ENCODE assay signal across 8 cellular contexts in the genomic region with DNA sequence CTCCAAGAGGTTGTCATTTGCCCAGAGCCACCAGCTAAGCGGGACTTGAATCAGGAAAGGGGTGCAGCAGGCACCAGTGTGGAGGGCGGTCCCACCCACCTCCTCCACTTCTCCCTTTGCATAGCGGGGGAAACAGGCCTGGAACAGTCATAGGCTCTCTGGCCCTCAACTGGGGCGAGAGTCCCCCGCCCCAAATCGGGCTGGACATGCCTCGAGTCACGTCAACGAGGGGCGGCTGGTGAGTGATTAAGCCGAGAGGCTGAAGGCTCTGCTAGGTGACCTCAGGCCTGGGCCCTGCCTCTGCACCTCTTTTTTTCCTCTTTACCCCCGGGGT. TPM values are rescaled to one million over a fixed set of nuclear protein-coding genes. Genes with fewer than 3 reads are reported as not detected.
DNase-seq lines count a peak whose midpoint lies in the region; ATAC-seq and TF ChIP-seq lines count a peak whose summit lies in the region.

No MANE protein-coding gene starts in this region.

- peak overlapping the region; percentile 46 to 72 (median 57) for H3K4me3 ChIP-seq in BLaER1 treated with 17β-estradiol and CSF1 and Interleukin-3, amounts not matched to agents 10 nM and 100 nM
- H3K4me3 ChIP-seq in adrenal gland: peak overlapping the region in 3 of 4 donors; percentile 4 to 62 (median 30)
- H3K4me3 ChIP-seq in iPS-18a (ENCODE audit: low read length): peak overlapping the region; percentile 57

- intact Hi-C loops in adrenal gland (cut with DNase I): loop anchor here (1.0 to 2.0 kb wide), 2 partner anchors 51 kb away; no protein-coding TSS in a partner anchor

- peak overlapping the region; percentile 86 to 93 for H3K4me3 Mint-ChIP-seq in stimulated activated naive CD8-positive, alpha-beta T cell treated with anti-CD3 and anti-CD28 coated beads, Interleukin-15, amount 100 ng/mL, for 72 hours

- peaks cover 0 to 5% (median 0%) of the 10 kb centered on the region in 11 experiments; a peak in 4 of 22 replicates for H3K9me3 ChIP-seq in BLaER1 treated with 17β-estradiol and CSF1 and Interleukin-3, amounts not matched to agents 10 nM and 100 nM (replicated peaks in 1 of 11)
- no peaks in the 10 kb centered on the region for H3K9me3 ChIP-seq in adrenal gland (replicated peaks in 1 of 3)
- no peaks in the 10 kb centered on the region for H3K9me3 ChIP-seq in iPS-18a (ENCODE audit: control insufficient read depth, low read depth, low read length)

- H3K9me3 Mint-ChIP-seq in stimulated activated naive CD8-positive, alpha-beta T cell treated with anti-CD3 and anti-CD28 coated beads, Interleukin-15, amount 100 ng/mL, for 72 hours: no peaks in the 10 kb centered on the region

- peak overlapping the region in 10 of 11 experiments; percentile 4 to 65 (median 51); a peak in 18 of 22 replicates for H3K27ac ChIP-seq in BLaER1 treated with 17β-estradiol and CSF1 and Interleukin-3, amounts not matched to agents 10 nM and 100 nM
- peak overlapping the region in 4 of 5 donors; percentile 71 to 85 (median 84) for H3K27ac ChIP-seq in adrenal gland
- no peak overlapping the region for H3K27ac ChIP-seq in iPS-18a (ENCODE audit: low read length)

- DNase-seq in adrenal gland (no peak), AG08396 (ENCODE audit: low spot score) (no peak), ureter (ENCODE audit: low spot score) (no peak)
- DNase-seq in stimulated activated naive CD8-positive, alpha-beta T cell treated with anti-CD3 and anti-CD28 coated beads, Interleukin-15, amount 100 ng/mL, for 72 hours: no peak

- H3K4me1 Mint-ChIP-seq in stimulated activated naive CD8-positive, alpha-beta T cell treated with anti-CD3 and anti-CD28 coated beads, Interleukin-15, amount 100 ng/mL, for 72 hours: peaks cover 61% of the 10 kb centered on the region

- peaks cover 39 to 79% (median 55%) of the 10 kb centered on the region in 11 experiments; a peak in 21 of 22 replicates for H4K20me1 ChIP-seq in BLaER1 treated with 17β-estradiol and CSF1 and Interleukin-3, amounts not matched to agents 10 nM and 100 nM

- no peaks in the 10 kb centered on the region for H3K27me3 ChIP-seq in BLaER1 treated with 17β-estradiol and CSF1 and Interleukin-3, amounts not matched to agents 10 nM and 100 nM
- H3K27me3 ChIP-seq in adrenal gland (no peaks in the 10 kb centered on the region), iPS-18a (ENCODE audit: control insufficient read depth, insufficient read depth, low read length) (peaks cover 8% of the 10 kb centered on the region)

- H3K36me3 ChIP-seq in BLaER1 treated with 17β-estradiol and CSF1 and Interleukin-3, amounts not matched to agents 10 nM and 100 nM: peaks cover 49 to 78% (median 65%) of the 10 kb centered on the region in 11 experiments
- H3K36me3 ChIP-seq in adrenal gland (replicated peaks in 1 of 2) (peaks cover 0 to 22% of the 10 kb centered on the region in 2 donors), iPS-18a (ENCODE audit: control insufficient read depth, low read depth, low read length) (no peaks in the 10 kb centered on the region)

- H3K4me1 ChIP-seq in BLaER1 treated with 17β-estradiol and CSF1 and Interleukin-3, amounts not matched to agents 10 nM and 100 nM: peaks cover 40 to 67% (median 49%) of the 10 kb centered on the region in 10 experiments
- H3K4me1 ChIP-seq in adrenal gland (replicated peaks in 1 of 2) (peaks cover 0 to 9% of the 10 kb centered on the region in 2 donors), iPS-18a (ENCODE audit: control insufficient read depth, low read depth, low read length) (peaks cover 3% of the 10 kb centered on the region)

- ATAC-seq in HG02763 (IDR thresholded peaks at IDR 0.05; ENCODE audit: unreplicated experiment) (peak; percentile 8), HG02852 (IDR thresholded peaks at IDR 0.05; ENCODE audit: unreplicated experiment) (no peak)
- ATAC-seq in stimulated activated naive CD8-positive, alpha-beta T cell treated with anti-CD3 and anti-CD28 coated beads, Interleukin-15, amount 100 ng/mL, for 72 hours: peak; percentile 44

- WGBS in adrenal gland, 4 donors: 0 to 3% (median 1%) methylated on average over 2 to 12 of the region's 12 CpGs; no CpG with 5 or more reads in 1 of the 4 donors

- H3K4me2 ChIP-seq in BLaER1 treated with 17β-estradiol and CSF1 and Interleukin-3, amounts not matched to agents 10 nM and 100 nM: peak overlapping the region; percentile 72 to 99 (median 93)

- no peak for TF ChIP-seq CTCF in adrenal gland (IDR thresholded peaks at IDR 0.05)

- peak overlapping the region; percentile 48 to 72 (median 62); a peak in 21 of 22 replicates for H3K9ac ChIP-seq in BLaER1 treated with 17β-estradiol and CSF1 and Interleukin-3, amounts not matched to agents 10 nM and 100 nM
- H3K9ac ChIP-seq in iPS-18a (ENCODE audit: low read length): no peak overlapping the region

- no peaks in the 10 kb centered on the region for H3K27me3 Mint-ChIP-seq in stimulated activated naive CD8-positive, alpha-beta T cell treated with anti-CD3 and anti-CD28 coated beads, Interleukin-15, amount 100 ng/mL, for 72 hours

- no peak overlapping the region for H3K27ac Mint-ChIP-seq in stimulated activated naive CD8-positive, alpha-beta T cell treated with anti-CD3 and anti-CD28 coated beads, Interleukin-15, amount 100 ng/mL, for 72 hours

- TF ChIP-seq POLR2A in adrenal gland (IDR thresholded peaks at IDR 0.05): no peak

RNA-seq across cellular contexts. Expression of gene ARRDC2, which starts 0.4 kb away (rescaled TPM):
- total RNA-seq in adrenal gland: 10 to 100 TPM in 7 of 8 donors, 1 to 10 TPM in 1; 4.7 to 27.4 (median 17.3) TPM
- polyA plus RNA-seq in adrenal gland: 10 to 100 TPM in 2 of 3 donors, 1 to 10 TPM in 1; 2.7 to 54.3 (median 20.8) TPM
- total RNA-seq in ureter: 32.9 TPM

RNA-seq across cellular contexts. Expression of gene KCNN1, which starts 40.7 kb away (rescaled TPM):
- total RNA-seq in adrenal gland (under 1 TPM in 7 of 8 donors, not detected in 1; 0.22 to 0.96 (median 0.69) TPM), ureter (0.34 TPM)
- under 1 TPM in 2 of 3 donors, not detected in 1; 0.16 to 0.47 TPM for polyA plus RNA-seq in adrenal gland
